Comparison of ENCODE assay signal across 31 cellular contexts in genomic region chrX:136660896-136661295, GRCh38. TPM values are rescaled to one million over a fixed set of nuclear protein-coding genes. Genes with fewer than 3 reads are reported as not detected.
DNase-seq lines count a peak whose midpoint lies in the region; ATAC-seq and TF ChIP-seq lines count a peak whose summit lies in the region.
"Had no signal": no experiment of that assay in that cellular context is flagged by ENCODE, and none has a peak within 500 bp of the region (broad histone marks: within the 10 kb centered on the region; RNA-seq: fewer than 3 reads in every experiment).

No MANE protein-coding gene starts in this region.

- DNase-seq in activated naive CD4-positive, alpha-beta T cell treated with anti-CD3 and anti-CD28 coated beads for 36 hours: no peak
- no peak for DNase-seq in activated naive CD4-positive, alpha-beta T cell treated with anti-CD3 and anti-CD28 coated beads, Interleukin-2, amount 50 U/mL, for 16 hours
- DNase-seq in COLO829 (ENCODE audit: low spot score) (peak; percentile 68), NAMALWA (ENCODE audit: low spot score) (no peak), SIG-M5 treated with dmso at 0.1 percent for 504 hours (lab: John Stamatoyannopoulos, UW; ENCODE audit: unreplicated experiment) (no peak)
- no peak for DNase-seq in activated CD8-positive, alpha-beta T cell treated with anti-CD3 and anti-CD28 coated beads for 36 hours
- DNase-seq in naive thymus-derived CD4-positive, alpha-beta T cell: no peak
- DNase-seq: activated CD4-positive, CD25-positive, alpha-beta regulatory T cell; activated gamma-delta T cell treated with Interleukin-2 at 50 U/mL for 16 hours; aorta; cortex of kidney; esophagus squamous epithelium; HCEC 1CT; mucosa of descending colon; NCI-H1105; NCI-H187 treated with DMSO at 0.1 percent for 48 hours; NCI-H524; pancreas; PC-3; stimulated activated CD4-positive, alpha-beta T cell treated with anti-CD3 and anti-CD28 coated beads, Interleukin-1b, Interleukin-23, amount 100 ng/mL, for 48 hours; transverse colon had no signal

- no peak for TF ChIP-seq CTCF in activated CD8-positive, alpha-beta T cell treated with anti-CD3 and anti-CD28 coated beads for 36 hours (IDR thresholded peaks at IDR 0.05)

- peak overlapping the region; percentile 100 for H3K27ac Mint-ChIP-seq in activated naive CD4-positive, alpha-beta T cell treated with anti-CD3 and anti-CD28 coated beads for 36 hours
- peak overlapping the region; percentile 28 for H3K27ac Mint-ChIP-seq in activated CD8-positive, alpha-beta T cell treated with anti-CD3 and anti-CD28 coated beads for 36 hours
- H3K27ac Mint-ChIP-seq in naive thymus-derived CD4-positive, alpha-beta T cell: peak overlapping the region; percentile 84 to 99 (median 92)

- H3K36me3 Mint-ChIP-seq in activated naive CD4-positive, alpha-beta T cell treated with anti-CD3 and anti-CD28 coated beads for 36 hours (ENCODE audit: low read depth): peaks cover 76% of the 10 kb centered on the region
- H3K36me3 Mint-ChIP-seq in activated CD8-positive, alpha-beta T cell treated with anti-CD3 and anti-CD28 coated beads for 36 hours (ENCODE audit: low read depth): peaks cover 38% of the 10 kb centered on the region
- peaks cover 21 to 77% (median 51%) of the 10 kb centered on the region in 5 donors for H3K36me3 Mint-ChIP-seq in naive thymus-derived CD4-positive, alpha-beta T cell

- H3K4me3 Mint-ChIP-seq in activated naive CD4-positive, alpha-beta T cell treated with anti-CD3 and anti-CD28 coated beads for 36 hours: peak overlapping the region; percentile 49
- no peak overlapping the region for H3K4me3 Mint-ChIP-seq in activated CD8-positive, alpha-beta T cell treated with anti-CD3 and anti-CD28 coated beads for 36 hours
- peak overlapping the region; percentile 20 to 95 (median 70) for H3K4me3 Mint-ChIP-seq in naive thymus-derived CD4-positive, alpha-beta T cell
- H3K4me3 Mint-ChIP-seq: neural crest cell had no signal

- H3K4me1 Mint-ChIP-seq in activated naive CD4-positive, alpha-beta T cell treated with anti-CD3 and anti-CD28 coated beads for 36 hours (ENCODE audit: low read depth): peaks cover 81% of the 10 kb centered on the region
- H3K4me1 Mint-ChIP-seq in activated CD8-positive, alpha-beta T cell treated with anti-CD3 and anti-CD28 coated beads for 36 hours (ENCODE audit: low read depth): peaks cover 58% of the 10 kb centered on the region
- H3K4me1 Mint-ChIP-seq in naive thymus-derived CD4-positive, alpha-beta T cell: peaks cover 23 to 92% (median 84%) of the 10 kb centered on the region in 7 donors

- H3K27me3 ChIP-seq in naive thymus-derived CD4-positive, alpha-beta T cell (ENCODE audit: control insufficient read depth in 2 of 2, insufficient read depth in 2 of 2, low read length in 2 of 2): peaks cover 0 to 3% of the 10 kb centered on the region in 2 donors
- H3K27me3 ChIP-seq: cardiac muscle cell, esophagus squamous epithelium, hepatocyte, pancreas, right atrium auricular region, transverse colon had no signal

- CTCF ChIA-PET in activated naive CD4-positive, alpha-beta T cell treated with anti-CD3 and anti-CD28 coated beads for 36 hours (lab: Charles Lee): interaction anchor here (0.8 to 0.9 kb wide), 3 partner anchors 13 to 34 kb away, joined by 3 to 5 read pairs (median 4); no protein-coding TSS in a partner anchor
- CTCF ChIA-PET in activated CD8-positive, alpha-beta T cell treated with anti-CD3 and anti-CD28 coated beads for 36 hours (lab: Charles Lee): no interaction called here
- CTCF ChIA-PET in naive thymus-derived CD4-positive, alpha-beta T cell (lab: Charles Lee): interaction anchor here (0.7 to 1.3 kb wide), 2 partner anchors 24 to 52 kb away, joined by 3 to 5 read pairs; no protein-coding TSS in a partner anchor

- no peak for ATAC-seq in activated CD8-positive, alpha-beta T cell treated with anti-CD3 and anti-CD28 coated beads for 36 hours
- no peak for ATAC-seq in naive thymus-derived CD4-positive, alpha-beta T cell
- ATAC-seq: mucosa of descending colon, pancreas, PC-3, Right ventricle myocardium inferior had no signal

- intact Hi-C loops in activated naive CD4-positive, alpha-beta T cell treated with anti-CD3 and anti-CD28 coated beads for 36 hours (cut with micrococcal nuclease): no loop called here
- intact Hi-C loops in activated CD8-positive, alpha-beta T cell treated with anti-CD3 and anti-CD28 coated beads for 36 hours (cut with micrococcal nuclease): no loop called here
- intact Hi-C loops in naive thymus-derived CD4-positive, alpha-beta T cell (cut with micrococcal nuclease): no loop called here

- POLR2A ChIA-PET in activated CD8-positive, alpha-beta T cell treated with anti-CD3 and anti-CD28 coated beads for 36 hours (lab: Charles Lee): no interaction called here
- POLR2A ChIA-PET in naive thymus-derived CD4-positive, alpha-beta T cell (lab: Charles Lee): interaction anchor here (0.8 to 4.7 kb wide), 7 partner anchors 11 to 35 kb away, joined by 3 to 55 read pairs (median 9); no protein-coding TSS in a partner anchor

- peaks cover 0 to 5% (median 0%) of the 10 kb centered on the region in 3 experiments for H3K9me3 ChIP-seq in naive thymus-derived CD4-positive, alpha-beta T cell (ENCODE audit: control insufficient read depth in 2 of 3, low read length in 3 of 3)
- H3K9me3 ChIP-seq: mucosa of descending colon, pancreas, transverse colon had no signal

- H3K4me3 ChIP-seq in naive thymus-derived CD4-positive, alpha-beta T cell (ENCODE audit: low read length): no peak overlapping the region
- H3K4me3 ChIP-seq: BLaER1, cardiac muscle cell, esophagus squamous epithelium, hepatocyte, mucosa of descending colon, pancreas, right atrium auricular region, smooth muscle cell, transverse colon had no signal

- H3K27me3 Mint-ChIP-seq in activated naive CD4-positive, alpha-beta T cell treated with anti-CD3 and anti-CD28 coated beads for 36 hours (ENCODE audit: low read depth): no peaks in the 10 kb centered on the region
- H3K27me3 Mint-ChIP-seq in activated CD8-positive, alpha-beta T cell treated with anti-CD3 and anti-CD28 coated beads for 36 hours: no peaks in the 10 kb centered on the region
- H3K27me3 Mint-ChIP-seq in naive thymus-derived CD4-positive, alpha-beta T cell: no peaks in the 10 kb centered on the region

- peaks cover 19 to 70% of the 10 kb centered on the region in 2 donors for H3K4me1 ChIP-seq in naive thymus-derived CD4-positive, alpha-beta T cell (ENCODE audit: control insufficient read depth in 2 of 2, insufficient read depth in 2 of 2, low read length in 2 of 2)
- H3K4me1 ChIP-seq: esophagus squamous epithelium, pancreas, right atrium auricular region, transverse colon had no signal

- peaks cover 0 to 27% (median 8%) of the 10 kb centered on the region in 3 experiments for H3K36me3 ChIP-seq in naive thymus-derived CD4-positive, alpha-beta T cell (ENCODE audit: control insufficient read depth in 2 of 3, insufficient read depth in 3 of 3, low read length in 3 of 3)
- H3K36me3 ChIP-seq: BLaER1, cardiac muscle cell, esophagus squamous epithelium, pancreas, transverse colon had no signal

- H3K27ac ChIP-seq in naive thymus-derived CD4-positive, alpha-beta T cell (ENCODE audit: low read depth, low read length): peak overlapping the region; percentile 79
- H3K27ac ChIP-seq: BLaER1, cardiac muscle cell, esophagus squamous epithelium, hepatocyte, pancreas, right atrium auricular region, transverse colon had no signal

- H3K9me3 Mint-ChIP-seq in activated naive CD4-positive, alpha-beta T cell treated with anti-CD3 and anti-CD28 coated beads for 36 hours: peaks cover 13% of the 10 kb centered on the region
- H3K9me3 Mint-ChIP-seq in activated CD8-positive, alpha-beta T cell treated with anti-CD3 and anti-CD28 coated beads for 36 hours: peaks cover 12% of the 10 kb centered on the region
- peaks cover 0 to 5% (median 0%) of the 10 kb centered on the region in 11 donors for H3K9me3 Mint-ChIP-seq in naive thymus-derived CD4-positive, alpha-beta T cell

RNA-seq across cellular contexts. Expression of gene CD40LG, which starts 12.9 kb away (rescaled TPM):
- 100 to 1,000 TPM; 121 to 122 TPM for total RNA-seq in activated naive CD4-positive, alpha-beta T cell treated with anti-CD3 and anti-CD28 coated beads for 36 hours
- 1 to 10 TPM; 2.6 to 3.1 TPM for total RNA-seq in activated CD8-positive, alpha-beta T cell treated with anti-CD3 and anti-CD28 coated beads for 36 hours
- total RNA-seq in naive thymus-derived CD4-positive, alpha-beta T cell: 100 to 1,000 TPM in 1 of 5 experiments, 10 to 100 TPM in 4; 25.2 to 173 (median 56.8) TPM
- 100 to 1,000 TPM in 1 of 2 donors, 10 to 100 TPM in 1; 72.1 to 127 TPM for polyA plus RNA-seq in naive thymus-derived CD4-positive, alpha-beta T cell
- total RNA-seq: cardiac muscle cell, frontal cortex, hepatocyte, HT-29, lung microvascular endothelial cell, neural crest cell, PC-3, Right ventricle myocardium inferior, smooth muscle cell had no signal
- polyA plus RNA-seq: aorta, cardiac muscle cell, hepatocyte, pancreas, smooth muscle cell had no signal

Comparison
In these comparisons a context has a peak if more than half of its experiments do, and no peak if none do; other contexts are left out.
1. H3K27ac Mint-ChIP-seq: peak in every context shown above with its lines; median percentile 100 in activated naive CD4-positive, alpha-beta T cell treated with anti-CD3 and anti-CD28 coated beads for 36 hours; 92 in naive thymus-derived CD4-positive, alpha-beta T cell; 28 in activated CD8-positive, alpha-beta T cell treated with anti-CD3 and anti-CD28 coated beads for 36 hours.
2. RNA of gene CD40LG, which starts 12.9 kb away (total RNA-seq): 121 to 122 TPM in activated naive CD4-positive, alpha-beta T cell treated with anti-CD3 and anti-CD28 coated beads for 36 hours and 25.2 to 173 TPM in naive thymus-derived CD4-positive, alpha-beta T cell; 2.6 to 3.1 TPM in activated CD8-positive, alpha-beta T cell treated with anti-CD3 and anti-CD28 coated beads for 36 hours; every median in the first group is over 4 times any median in the second.